ENCODE assay signal across 2 cellular contexts in genomic region chr16:80012586-80012985, GRCh38.
TF ChIP-seq lines count a peak whose summit lies in the region.

No MANE protein-coding gene starts in this region.

TF ChIP-seq in GM23338, 12 proteins besides CTCF, POLR2A, EP300 and RAD21:
- no peak for TF ChIP-seq POLR2AphosphoS5 (IDR thresholded peaks at IDR 0.05; ENCODE audit: low read depth)
- no peak for TF ChIP-seq NANOG (IDR thresholded peaks at IDR 0.05; ENCODE audit: borderline replicate concordance)
- TF ChIP-seq EZH2phosphoT487 (IDR thresholded peaks at IDR 0.05; ENCODE audit: unreplicated experiment) = no peak
- TF ChIP-seq ZNF331 (CRISPR knock-in tag; IDR thresholded peaks at IDR 0.05; ENCODE audit: low read depth) = no peak
- TF ChIP-seq STAT1 (IDR thresholded peaks at IDR 0.05; ENCODE audit: unreplicated experiment) = no peak
- TF ChIP-seq EZH2 (IDR thresholded peaks at IDR 0.05; ENCODE audit: low read depth, unreplicated experiment) = no peak
- no peak for TF ChIP-seq ZNF462 (CRISPR knock-in tag; IDR thresholded peaks at IDR 0.05)
- TF ChIP-seq REST (IDR thresholded peaks at IDR 0.05; ENCODE audit: unreplicated experiment) = no peak
- no peak for TF ChIP-seq ZNF114 (CRISPR knock-in tag; IDR thresholded peaks at IDR 0.05)
- TF ChIP-seq JUNB (IDR thresholded peaks at IDR 0.05; ENCODE audit: unreplicated experiment) = no peak
- no peak for TF ChIP-seq ETS1 (IDR thresholded peaks at IDR 0.05)
- TF ChIP-seq CREB1 (CRISPR knock-in tag; IDR thresholded peaks at IDR 0.05; ENCODE audit: low read depth) = no peak

TF ChIP-seq in K562, 482 proteins besides CTCF, POLR2A, EP300 and RAD21 (continues in another document):
- peak; percentile 88 for TF ChIP-seq ZNF316 (IDR thresholded peaks at IDR 0.05)
- TF ChIP-seq, protein P1, sequence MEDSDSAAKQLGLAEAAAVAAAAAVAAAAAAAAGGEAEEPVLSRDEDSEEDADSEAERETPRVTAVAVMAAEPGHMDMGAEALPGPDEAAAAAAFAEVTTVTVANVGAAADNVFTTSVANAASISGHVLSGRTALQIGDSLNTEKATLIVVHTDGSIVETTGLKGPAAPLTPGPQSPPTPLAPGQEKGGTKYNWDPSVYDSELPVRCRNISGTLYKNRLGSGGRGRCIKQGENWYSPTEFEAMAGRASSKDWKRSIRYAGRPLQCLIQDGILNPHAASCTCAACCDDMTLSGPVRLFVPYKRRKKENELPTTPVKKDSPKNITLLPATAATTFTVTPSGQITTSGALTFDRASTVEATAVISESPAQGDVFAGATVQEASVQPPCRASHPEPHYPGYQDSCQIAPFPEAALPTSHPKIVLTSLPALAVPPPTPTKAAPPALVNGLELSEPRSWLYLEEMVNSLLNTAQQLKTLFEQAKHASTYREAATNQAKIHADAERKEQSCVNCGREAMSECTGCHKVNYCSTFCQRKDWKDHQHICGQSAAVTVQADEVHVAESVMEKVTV (CRISPR knock-in tag; IDR thresholded peaks at IDR 0.05) = peak; percentile 44; the same call in 1 of the 2 replicates
- TF ChIP-seq ZNF143 (CRISPR knock-in tag; IDR thresholded peaks at IDR 0.05) = no peak
- TF ChIP-seq SMAD4 (CRISPR knock-in tag; conservative IDR thresholded peaks at IDR 0.05) = no peak
- no peak for TF ChIP-seq ZNF707 (CRISPR knock-in tag; conservative IDR thresholded peaks at IDR 0.05)
- TF ChIP-seq MAFF (IDR thresholded peaks at IDR 0.05; ENCODE audit: low read length) = peak; percentile 54; the same call in 1 of the 2 replicates
- no peak for TF ChIP-seq NCOA6 (IDR thresholded peaks at IDR 0.05)
- TF ChIP-seq CBFA2T3 (IDR thresholded peaks at IDR 0.05) = peak; percentile 21; the same call in 1 of the 2 replicates
- TF ChIP-seq NFIC (IDR thresholded peaks at IDR 0.05) = no peak
- no peak for TF ChIP-seq HDAC1 (IDR thresholded peaks at IDR 0.05)
- no peak for TF ChIP-seq CC2D1A (IDR thresholded peaks at IDR 0.05)
- peak; percentile 61; the same call in 1 of the 2 replicates for TF ChIP-seq MAFK (IDR thresholded peaks at IDR 0.05; ENCODE audit: low read length)
- TF ChIP-seq, protein P2, sequence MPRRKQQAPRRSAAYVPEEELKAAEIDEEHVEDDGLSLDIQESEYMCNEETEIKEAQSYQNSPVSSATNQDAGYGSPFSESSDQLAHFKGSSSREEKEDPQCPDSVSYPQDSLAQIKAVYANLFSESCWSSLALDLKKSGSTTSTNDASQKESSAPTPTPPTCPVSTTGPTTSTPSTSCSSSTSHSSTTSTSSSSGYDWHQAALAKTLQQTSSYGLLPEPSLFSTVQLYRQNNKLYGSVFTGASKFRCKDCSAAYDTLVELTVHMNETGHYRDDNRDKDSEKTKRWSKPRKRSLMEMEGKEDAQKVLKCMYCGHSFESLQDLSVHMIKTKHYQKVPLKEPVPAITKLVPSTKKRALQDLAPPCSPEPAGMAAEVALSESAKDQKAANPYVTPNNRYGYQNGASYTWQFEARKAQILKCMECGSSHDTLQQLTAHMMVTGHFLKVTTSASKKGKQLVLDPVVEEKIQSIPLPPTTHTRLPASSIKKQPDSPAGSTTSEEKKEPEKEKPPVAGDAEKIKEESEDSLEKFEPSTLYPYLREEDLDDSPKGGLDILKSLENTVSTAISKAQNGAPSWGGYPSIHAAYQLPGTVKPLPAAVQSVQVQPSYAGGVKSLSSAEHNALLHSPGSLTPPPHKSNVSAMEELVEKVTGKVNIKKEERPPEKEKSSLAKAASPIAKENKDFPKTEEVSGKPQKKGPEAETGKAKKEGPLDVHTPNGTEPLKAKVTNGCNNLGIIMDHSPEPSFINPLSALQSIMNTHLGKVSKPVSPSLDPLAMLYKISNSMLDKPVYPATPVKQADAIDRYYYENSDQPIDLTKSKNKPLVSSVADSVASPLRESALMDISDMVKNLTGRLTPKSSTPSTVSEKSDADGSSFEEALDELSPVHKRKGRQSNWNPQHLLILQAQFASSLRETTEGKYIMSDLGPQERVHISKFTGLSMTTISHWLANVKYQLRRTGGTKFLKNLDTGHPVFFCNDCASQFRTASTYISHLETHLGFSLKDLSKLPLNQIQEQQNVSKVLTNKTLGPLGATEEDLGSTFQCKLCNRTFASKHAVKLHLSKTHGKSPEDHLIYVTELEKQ (CRISPR knock-in tag; IDR thresholded peaks at IDR 0.05) = no peak
- TF ChIP-seq C11orf30 (IDR thresholded peaks at IDR 0.05; ENCODE audit: low read depth) = peak; percentile 86
- 0 out of 2 replicates have a peak, but pooled peaks have one; percentile 30 for TF ChIP-seq FOSL1 (tag; conservative IDR thresholded peaks at IDR 0.05)
- TF ChIP-seq PPARD (CRISPR knock-in tag; IDR thresholded peaks at IDR 0.05) = no peak
- no peak for TF ChIP-seq TAF15 (IDR thresholded peaks at IDR 0.05; ENCODE audit: low read depth, low read length)
- TF ChIP-seq CHD4 (IDR thresholded peaks at IDR 0.05; ENCODE audit: insufficient read depth, insufficient replicate concordance, low read depth, low read length, poor library complexity, severe bottlenecking) = no peak
- peak in 1 of 2 experiments; percentile 43; a peak in 1 of 4 replicates for TF ChIP-seq ARNT (IDR thresholded peaks at IDR 0.05)
- TF ChIP-seq GATA2 (CRISPR knock-in tag; IDR thresholded peaks at IDR 0.05) = peak; percentile 20; the same call in 1 of the 2 replicates
- no peak for TF ChIP-seq TOE1 (IDR thresholded peaks at IDR 0.05; ENCODE audit: borderline replicate concordance)
- TF ChIP-seq TOE1 (CRISPR knock-in tag; IDR thresholded peaks at IDR 0.05; ENCODE audit: borderline replicate concordance, low read depth) = no peak
- TF ChIP-seq FOXJ2 (tag; IDR thresholded peaks at IDR 0.05) = no peak
- TF ChIP-seq ZNF354B (CRISPR knock-in tag; IDR thresholded peaks at IDR 0.05) = no peak
- TF ChIP-seq MAFG (tag; conservative IDR thresholded peaks at IDR 0.05) = peak; percentile 83
- TF ChIP-seq PTRF (tag; IDR thresholded peaks at IDR 0.05) = no peak
- no peak for TF ChIP-seq LEF1 (IDR thresholded peaks at IDR 0.05)
- TF ChIP-seq, protein P3, sequence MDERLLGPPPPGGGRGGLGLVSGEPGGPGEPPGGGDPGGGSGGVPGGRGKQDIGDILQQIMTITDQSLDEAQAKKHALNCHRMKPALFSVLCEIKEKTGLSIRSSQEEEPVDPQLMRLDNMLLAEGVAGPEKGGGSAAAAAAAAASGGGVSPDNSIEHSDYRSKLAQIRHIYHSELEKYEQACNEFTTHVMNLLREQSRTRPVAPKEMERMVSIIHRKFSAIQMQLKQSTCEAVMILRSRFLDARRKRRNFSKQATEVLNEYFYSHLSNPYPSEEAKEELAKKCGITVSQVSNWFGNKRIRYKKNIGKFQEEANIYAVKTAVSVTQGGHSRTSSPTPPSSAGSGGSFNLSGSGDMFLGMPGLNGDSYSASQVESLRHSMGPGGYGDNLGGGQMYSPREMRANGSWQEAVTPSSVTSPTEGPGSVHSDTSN (CRISPR knock-in tag; IDR thresholded peaks at IDR 0.05; ENCODE audit: low read depth) = no peak
- TF ChIP-seq, protein P3 (tag; conservative IDR thresholded peaks at IDR 0.05; ENCODE audit: low read depth) = peak; percentile 17; the same call in 1 of the 2 replicates
- peak; percentile 22; the same call in 1 of the 2 replicates for TF ChIP-seq E4F1 (CRISPR knock-in tag; IDR thresholded peaks at IDR 0.05; ENCODE audit: borderline replicate concordance)
- TF ChIP-seq, protein P4, sequence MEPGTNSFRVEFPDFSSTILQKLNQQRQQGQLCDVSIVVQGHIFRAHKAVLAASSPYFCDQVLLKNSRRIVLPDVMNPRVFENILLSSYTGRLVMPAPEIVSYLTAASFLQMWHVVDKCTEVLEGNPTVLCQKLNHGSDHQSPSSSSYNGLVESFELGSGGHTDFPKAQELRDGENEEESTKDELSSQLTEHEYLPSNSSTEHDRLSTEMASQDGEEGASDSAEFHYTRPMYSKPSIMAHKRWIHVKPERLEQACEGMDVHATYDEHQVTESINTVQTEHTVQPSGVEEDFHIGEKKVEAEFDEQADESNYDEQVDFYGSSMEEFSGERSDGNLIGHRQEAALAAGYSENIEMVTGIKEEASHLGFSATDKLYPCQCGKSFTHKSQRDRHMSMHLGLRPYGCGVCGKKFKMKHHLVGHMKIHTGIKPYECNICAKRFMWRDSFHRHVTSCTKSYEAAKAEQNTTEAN (CRISPR knock-in tag; IDR thresholded peaks at IDR 0.05) = no peak
- no peak for TF ChIP-seq POLR2AphosphoS5 (IDR thresholded peaks at IDR 0.05; ENCODE audit: control insufficient read depth, insufficient read depth, low read depth, low read length)
- no peak for TF ChIP-seq RFX5 (IDR thresholded peaks at IDR 0.05; ENCODE audit: low read depth, low read length)
- TF ChIP-seq, protein P5, sequence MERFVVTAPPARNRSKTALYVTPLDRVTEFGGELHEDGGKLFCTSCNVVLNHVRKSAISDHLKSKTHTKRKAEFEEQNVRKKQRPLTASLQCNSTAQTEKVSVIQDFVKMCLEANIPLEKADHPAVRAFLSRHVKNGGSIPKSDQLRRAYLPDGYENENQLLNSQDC (CRISPR knock-in tag; IDR thresholded peaks at IDR 0.05) = no peak
- TF ChIP-seq NFATC3 (IDR thresholded peaks at IDR 0.05) = peak; percentile 29; the same call in 1 of the 2 replicates
- TF ChIP-seq, protein P6, sequence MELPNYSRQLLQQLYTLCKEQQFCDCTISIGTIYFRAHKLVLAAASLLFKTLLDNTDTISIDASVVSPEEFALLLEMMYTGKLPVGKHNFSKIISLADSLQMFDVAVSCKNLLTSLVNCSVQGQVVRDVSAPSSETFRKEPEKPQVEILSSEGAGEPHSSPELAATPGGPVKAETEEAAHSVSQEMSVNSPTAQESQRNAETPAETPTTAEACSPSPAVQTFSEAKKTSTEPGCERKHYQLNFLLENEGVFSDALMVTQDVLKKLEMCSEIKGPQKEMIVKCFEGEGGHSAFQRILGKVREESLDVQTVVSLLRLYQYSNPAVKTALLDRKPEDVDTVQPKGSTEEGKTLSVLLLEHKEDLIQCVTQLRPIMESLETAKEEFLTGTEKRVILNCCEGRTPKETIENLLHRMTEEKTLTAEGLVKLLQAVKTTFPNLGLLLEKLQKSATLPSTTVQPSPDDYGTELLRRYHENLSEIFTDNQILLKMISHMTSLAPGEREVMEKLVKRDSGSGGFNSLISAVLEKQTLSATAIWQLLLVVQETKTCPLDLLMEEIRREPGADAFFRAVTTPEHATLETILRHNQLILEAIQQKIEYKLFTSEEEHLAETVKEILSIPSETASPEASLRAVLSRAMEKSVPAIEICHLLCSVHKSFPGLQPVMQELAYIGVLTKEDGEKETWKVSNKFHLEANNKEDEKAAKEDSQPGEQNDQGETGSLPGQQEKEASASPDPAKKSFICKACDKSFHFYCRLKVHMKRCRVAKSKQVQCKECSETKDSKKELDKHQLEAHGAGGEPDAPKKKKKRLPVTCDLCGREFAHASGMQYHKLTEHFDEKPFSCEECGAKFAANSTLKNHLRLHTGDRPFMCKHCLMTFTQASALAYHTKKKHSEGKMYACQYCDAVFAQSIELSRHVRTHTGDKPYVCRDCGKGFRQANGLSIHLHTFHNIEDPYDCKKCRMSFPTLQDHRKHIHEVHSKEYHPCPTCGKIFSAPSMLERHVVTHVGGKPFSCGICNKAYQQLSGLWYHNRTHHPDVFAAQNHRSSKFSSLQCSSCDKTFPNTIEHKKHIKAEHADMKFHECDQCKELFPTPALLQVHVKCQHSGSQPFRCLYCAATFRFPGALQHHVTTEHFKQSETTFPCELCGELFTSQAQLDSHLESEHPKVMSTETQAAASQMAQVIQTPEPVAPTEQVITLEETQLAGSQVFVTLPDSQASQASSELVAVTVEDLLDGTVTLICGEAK (IDR thresholded peaks at IDR 0.05) = peak; percentile 63; the same call in 1 of the 2 replicates
- TF ChIP-seq, protein P6 (CRISPR knock-in tag; IDR thresholded peaks at IDR 0.05) = no peak
- TF ChIP-seq SOX6 (IDR thresholded peaks at IDR 0.05) = peak; percentile 68
